ENCODE assay signal across 27 cellular contexts in the genomic region with DNA sequence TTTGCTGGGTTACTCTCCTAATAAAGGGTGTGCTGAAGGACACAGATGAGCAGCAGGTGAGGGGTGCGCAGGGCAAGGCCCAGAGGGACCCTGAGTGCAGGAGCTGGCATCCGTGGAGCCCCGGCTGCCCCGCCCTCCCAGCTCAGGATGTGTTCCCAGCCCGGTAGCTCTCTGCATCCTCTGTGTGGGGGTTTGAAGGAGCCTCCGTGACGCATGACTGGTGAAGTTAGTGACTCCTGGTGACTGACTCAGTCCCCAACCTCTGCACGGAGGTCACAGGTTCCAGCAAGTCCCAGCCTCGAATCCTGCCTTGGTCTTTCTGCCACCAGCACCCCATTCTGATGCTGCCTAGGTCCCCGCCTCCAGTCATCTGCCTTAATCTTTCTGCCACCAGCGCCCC. TPM values are rescaled to one million over a fixed set of nuclear protein-coding genes. Genes with fewer than 3 reads are reported as not detected.
DNase-seq lines count a peak whose midpoint lies in the region; FAIRE-seq and TF ChIP-seq lines count a peak whose summit lies in the region.
"Had no signal": no experiment of that assay in that cellular context is flagged by ENCODE, and none has a peak within 500 bp of the region (broad histone marks: within the 10 kb centered on the region; RNA-seq: fewer than 3 reads in every experiment).

No MANE protein-coding gene starts in this region.

- H3K27ac ChIP-seq in neuronal stem cell (replicated peaks; ENCODE audit: low read length): no peak overlapping the region
- H3K27ac ChIP-seq in esophagus muscularis mucosa (replicated peaks in 1 of 4): no peak overlapping the region
- H3K27ac ChIP-seq in GM23248: no peak overlapping the region
- H3K27ac ChIP-seq: RWPE1 had no signal

- DNase-seq in H7 (peak; percentile 40), RCC 7860 (ENCODE audit: low spot score) (peak; percentile 44), neuronal stem cell (ENCODE audit: low spot score) (no peak), NCI-H510A treated with DMSO at 0.1 percent for 48 hours (lab: John Stamatoyannopoulos, UW) (no peak), H4 (ENCODE audit: low spot score) (no peak), esophagus muscularis mucosa (ENCODE audit: extremely low spot score) (no peak), GM23248 (no peak)
- DNase-seq: Caco-2; CD4-positive, alpha-beta memory T cell; DMS153; HFFc6; Karpas-422; NCI-H1694; NCI-H2081; NCI-H2171 treated with DMSO at 0.1 percent for 48 hours; NCI-H446; NCI-H526 treated with DMSO at 0.1 percent for 48 hours; OCI-M1; SHP77 treated with DMSO at 0.1 percent for 48 hours had no signal

- H3K79me1 ChIP-seq in neuronal stem cell (ENCODE audit: low read depth, low read length): no peaks in the 10 kb centered on the region

- H3K4me2 ChIP-seq in neuronal stem cell (ENCODE audit: insufficient read depth, low read length, poor library complexity, severe bottlenecking): no peak overlapping the region
- H3K4me2 ChIP-seq in GM23248 (ENCODE audit: unreplicated experiment): no peak overlapping the region

- H3K9ac ChIP-seq in neuronal stem cell (ENCODE audit: low read depth, low read length, poor library complexity) (no peak overlapping the region), GM23248 (no peak overlapping the region)

- no peak for TF ChIP-seq POLR2A in esophagus muscularis mucosa (IDR thresholded peaks at IDR 0.05; ENCODE audit: low read depth)

- intact Hi-C loops in esophagus muscularis mucosa (cut with DNase I): no loop called here

- H2AFZ ChIP-seq in neuronal stem cell (ENCODE audit: low read length) (no peak overlapping the region), GM23248 (no peak overlapping the region)

- H3K18ac ChIP-seq in neuronal stem cell (ENCODE audit: low read length): peak overlapping the region; percentile 15

- no peaks in the 10 kb centered on the region for H3K36me3 ChIP-seq in H7 (replicated peaks; ENCODE audit: control insufficient read depth, insufficient read depth, low read length)
- H3K36me3 ChIP-seq in neuronal stem cell (replicated peaks in 1 of 2; ENCODE audit: control insufficient read depth in 2 of 2, insufficient read depth in 2 of 2, low read length in 2 of 2): no peaks in the 10 kb centered on the region
- no peaks in the 10 kb centered on the region for H3K36me3 ChIP-seq in esophagus muscularis mucosa
- no peaks in the 10 kb centered on the region for H3K36me3 ChIP-seq in GM23248 (ENCODE audit: low read depth)

- no CpG with 5 or more reads among the region's 11 CpGs for WGBS in neuronal stem cell (ENCODE audit: extremely low coverage in 2 of 2, insufficient read length in 2 of 2, insufficient replicate concordance in 1 of 2), 2 donors
- 96% methylated on average over 7 of the region's 11 CpGs for WGBS in esophagus muscularis mucosa
- 59 to 60% methylated on average over 8 to 11 of the region's 11 CpGs for WGBS in GM23248 (ENCODE audit: low coverage in 1 of 2, low lambda C conversion rate in 2 of 2, missing lambda C conversion rate in 2 of 2), 2 experiments

- peaks cover 0 to 28% of the 10 kb centered on the region in 2 donors for H3K9me3 ChIP-seq in neuronal stem cell (replicated peaks in 1 of 2; ENCODE audit: control insufficient read depth in 2 of 2, insufficient read depth in 1 of 2, low read depth in 1 of 2, low read length in 2 of 2)
- peaks cover 0 to 25% (median 15%) of the 10 kb centered on the region in 4 donors for H3K9me3 ChIP-seq in esophagus muscularis mucosa
- H3K9me3 ChIP-seq in GM23248 (ENCODE audit: low read depth): no peaks in the 10 kb centered on the region
- H3K9me3 ChIP-seq: Caco-2 had no signal

- H3K4me3 ChIP-seq in H7 (ENCODE audit: insufficient read depth, low read depth, low read length): no peak overlapping the region
- H3K4me3 ChIP-seq in neuronal stem cell (ENCODE audit: low read length in 2 of 2): no peak overlapping the region
- no peak overlapping the region for H3K4me3 ChIP-seq in esophagus muscularis mucosa
- no peak overlapping the region for H3K4me3 ChIP-seq in GM23248
- H3K4me3 ChIP-seq: SK-N-MC had no signal

- H4K20me1 ChIP-seq in GM23248 (ENCODE audit: insufficient read depth): no peaks in the 10 kb centered on the region

- in situ Hi-C loops in GM23248 (cut with MboI): no loop called here

- no peaks in the 10 kb centered on the region for H3K27me3 ChIP-seq in H7 (ENCODE audit: control insufficient read depth, insufficient read depth, low read length)
- peaks cover 0 to 53% (median 0%) of the 10 kb centered on the region in 3 experiments for H3K27me3 ChIP-seq in neuronal stem cell (ENCODE audit: control insufficient read depth in 3 of 3, insufficient read depth in 3 of 3, low read depth in 1 of 3, low read length in 3 of 3)
- peaks cover 0 to 43% (median 0%) of the 10 kb centered on the region in 4 donors for H3K27me3 ChIP-seq in esophagus muscularis mucosa
- H3K27me3 ChIP-seq in GM23248 (replicated peaks; ENCODE audit: insufficient read depth): peaks cover 20% of the 10 kb centered on the region

- peak overlapping the region; percentile 47 for H3K23ac ChIP-seq in neuronal stem cell (ENCODE audit: low read depth, low read length, poor library complexity)

- TF ChIP-seq EP300 in esophagus muscularis mucosa (IDR thresholded peaks at IDR 0.05): no peak

- no peak overlapping the region for H2BK5ac ChIP-seq in neuronal stem cell (ENCODE audit: low read length)

- no peak overlapping the region for H2BK120ac ChIP-seq in neuronal stem cell (ENCODE audit: low read depth, low read length)

- no peaks in the 10 kb centered on the region for H3K9me2 ChIP-seq in GM23248 (ENCODE audit: insufficient read depth)

- no peak overlapping the region for H4K8ac ChIP-seq in neuronal stem cell (ENCODE audit: low read depth, low read length)

- TF ChIP-seq CTCF in esophagus muscularis mucosa (IDR thresholded peaks at IDR 0.05): no peak

- no peak overlapping the region for H4K91ac ChIP-seq in neuronal stem cell (ENCODE audit: low read depth, low read length, poor library complexity)

- no peak for FAIRE-seq in RCC 7860 (lab: Jason Lieb, UNC)
- FAIRE-seq: GM12892, GM18507, H54 had no signal

- H3K14ac ChIP-seq in neuronal stem cell (ENCODE audit: low read length): no peak overlapping the region

- no peak overlapping the region for H3K4ac ChIP-seq in neuronal stem cell (ENCODE audit: low read length)

- no peak overlapping the region for H2BK15ac ChIP-seq in neuronal stem cell (ENCODE audit: low read length)

- no peak overlapping the region for H2AK5ac ChIP-seq in neuronal stem cell (ENCODE audit: low read depth, low read length)

- H2BK12ac ChIP-seq in neuronal stem cell (ENCODE audit: low read length): no peak overlapping the region

- H3F3A ChIP-seq in GM23248 (ENCODE audit: insufficient read depth): no peaks in the 10 kb centered on the region

- H3K79me2 ChIP-seq in GM23248 (ENCODE audit: insufficient read depth): no peaks in the 10 kb centered on the region

- H3K4me1 ChIP-seq in neuronal stem cell (ENCODE audit: control insufficient read depth in 2 of 2, insufficient read depth in 1 of 2, low read depth in 1 of 2, low read length in 2 of 2) (no peaks in the 10 kb centered on the region), esophagus muscularis mucosa (no peaks in the 10 kb centered on the region), GM23248 (ENCODE audit: insufficient read depth) (no peaks in the 10 kb centered on the region)
- H3K4me1 ChIP-seq: Caco-2 had no signal

RNA-seq across cellular contexts. Expression of a gene that starts 21.6 kb away (rescaled TPM):
- 1.0 and 1.8 TPM in 2 replicates for total RNA-seq in H7 (2014; rRNA removed; shearing (Covaris generic))
- 0.04 TPM for polyA plus RNA-seq in neuronal stem cell (2013, experiment 1 of 2)
- 0.04 TPM for polyA plus RNA-seq in neuronal stem cell (2013, experiment 2 of 2)
- total RNA-seq in H4 (2014; rRNA removed; shearing (Covaris generic)): 0.08 TPM in 1 of 2 replicates, not detected in the other
- total RNA-seq in esophagus muscularis mucosa: under 1 TPM in 2 of 4 donors, not detected in 2; under 0.01 to 0.23 TPM
- not detected in 2 replicates for total RNA-seq in GM23248 (2014; rRNA removed; shearing (Covaris generic))
- polyA plus RNA-seq in GM23248 (2016; fragmentation: Nextera tagmentation; extraction: Ambion mirVana): not detected in 2 replicates
- total RNA-seq: CD4-positive, alpha-beta memory T cell; G401; HFFc6; MCF 10A had no signal
- polyA plus RNA-seq: BJ had no signal

RNA-seq across cellular contexts. Expression of a gene that starts 36.0 kb away (rescaled TPM):
- total RNA-seq in H7 (2014; rRNA removed; shearing (Covaris generic)): not detected in 2 replicates
- polyA plus RNA-seq in neuronal stem cell (2013, experiment 1 of 2): not detected
- polyA plus RNA-seq in neuronal stem cell (2013, experiment 2 of 2): not detected
- not detected in 2 replicates for total RNA-seq in H4 (2014; rRNA removed; shearing (Covaris generic))
- not detected for total RNA-seq in esophagus muscularis mucosa
- not detected in 2 replicates for total RNA-seq in GM23248 (2014; rRNA removed; shearing (Covaris generic))
- polyA plus RNA-seq in GM23248 (2016; fragmentation: Nextera tagmentation; extraction: Ambion mirVana): not detected in 2 replicates
- total RNA-seq: Caco-2; CD4-positive, alpha-beta memory T cell; G401; HFFc6; MCF 10A had no signal
- polyA plus RNA-seq: BJ; CD4-positive, alpha-beta memory T cell had no signal

RNA-seq across cellular contexts. Expression of a gene that starts 51.0 kb away (rescaled TPM):
- 0.17 TPM in 1 of 2 replicates, not detected in the other for total RNA-seq in H7 (2014; rRNA removed; shearing (Covaris generic))
- polyA plus RNA-seq in neuronal stem cell (2013, experiment 1 of 2): not detected
- polyA plus RNA-seq in neuronal stem cell (2013, experiment 2 of 2): not detected
- total RNA-seq in H4 (2014; rRNA removed; shearing (Covaris generic)): not detected in 2 replicates
- not detected for total RNA-seq in esophagus muscularis mucosa
- not detected in 2 replicates for total RNA-seq in GM23248 (2014; rRNA removed; shearing (Covaris generic))
- not detected in 2 replicates for polyA plus RNA-seq in GM23248 (2016; fragmentation: Nextera tagmentation; extraction: Ambion mirVana)
- total RNA-seq: Caco-2; CD4-positive, alpha-beta memory T cell; G401; HFFc6; MCF 10A had no signal
- polyA plus RNA-seq: BJ; CD4-positive, alpha-beta memory T cell had no signal

Comparison
In these comparisons a context has a peak if more than half of its experiments do, and no peak if none do; other contexts are left out.
1. DNase-seq: peak in H7 (single experiment) and RCC 7860 (single experiment); none in neuronal stem cell (single experiment), NCI-H510A treated with DMSO at 0.1 percent for 48 hours (single experiment), H4 (single experiment), esophagus muscularis mucosa (single experiment) and GM23248 (single experiment).